In the genomic region with DNA sequence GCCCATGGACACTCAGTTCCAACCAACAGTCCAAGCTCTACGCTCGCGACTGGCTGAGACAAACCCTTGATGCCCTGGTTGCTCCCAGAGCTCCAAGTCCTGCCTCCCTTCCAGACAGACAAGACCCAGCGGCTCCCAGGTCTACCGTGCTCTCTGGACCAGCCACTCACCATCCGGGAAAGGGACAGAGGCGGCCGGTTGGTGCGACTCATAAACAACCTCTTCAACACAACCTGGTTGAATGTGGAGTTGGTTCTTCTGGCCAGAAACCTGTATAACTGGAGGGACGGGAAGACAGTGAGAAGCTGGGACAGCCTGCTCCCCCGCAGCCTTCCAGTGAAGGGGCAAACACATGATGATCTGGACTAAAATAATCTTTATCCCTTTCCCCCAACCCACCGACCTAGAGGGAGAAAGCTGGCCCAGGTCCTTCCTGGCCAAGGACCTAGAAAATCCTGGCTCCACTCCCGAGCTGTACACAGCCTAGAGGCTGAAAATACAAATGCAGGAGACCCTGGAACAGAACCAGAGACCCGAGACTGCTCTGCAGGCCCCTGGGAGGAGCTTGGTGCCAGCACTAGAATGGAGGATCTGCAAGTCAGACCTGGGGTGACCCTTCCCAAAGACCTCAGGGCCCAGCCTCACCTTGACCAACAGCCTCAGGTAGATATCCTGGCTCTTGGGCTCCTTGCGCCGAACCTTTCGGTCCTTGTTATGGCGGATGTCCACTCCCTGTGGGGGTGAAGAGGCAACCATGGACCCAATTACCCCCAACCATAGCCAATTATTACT, we compare ENCODE assay signal across 9 cellular contexts. TPM values are rescaled to one million over a fixed set of nuclear protein-coding genes. Genes with fewer than 3 reads are reported as not detected.
A peak's percentile ranks its signal among the peaks of the same experiment; 100 is the strongest.
DNase-seq lines count a peak whose midpoint lies in the region; ATAC-seq lines count a peak whose summit lies in the region.
"Had no signal": no experiment of that assay in that cellular context is flagged by ENCODE, and none has a peak within 500 bp of the region (broad histone marks: within the 10 kb centered on the region; RNA-seq: fewer than 3 reads in every experiment).

No MANE protein-coding gene starts in this region.

- H3K4me3 Mint-ChIP-seq in T-helper 2 cell treated with Interferon-gamma antibody and Interleukin-4, amounts not matched to agents 5 μg/mL and 100 μg/mL, for 36 hours = peak overlapping the region; percentile 97
- H3K4me3 Mint-ChIP-seq in activated T-helper 1 cell treated with anti-CD3 and anti-CD28 coated beads, Interleukin-12 subunit alpha, Interleukin-12 subunit beta, Interleukin-2, Interleukin-4 antibody, amounts not matched to agents 30 ng/mL and 10 ng/mL and 1 ng/mL, durations not matched to agents 14 hours and 24 hours and 36 hours = peak overlapping the region; percentile 99
- H3K4me3 Mint-ChIP-seq in stimulated activated naive CD8-positive, alpha-beta T cell treated with anti-CD3 and anti-CD28 coated beads, Interleukin-15, amount 100 ng/mL, for 72 hours = peak overlapping the region; percentile 89 to 94

- no peaks in the 10 kb centered on the region for H3K9me3 Mint-ChIP-seq in T-helper 2 cell treated with Interferon-gamma antibody and Interleukin-4, amounts not matched to agents 5 μg/mL and 100 μg/mL, for 36 hours
- H3K9me3 Mint-ChIP-seq in activated T-helper 1 cell treated with anti-CD3 and anti-CD28 coated beads, Interleukin-12 subunit alpha, Interleukin-12 subunit beta, Interleukin-2, Interleukin-4 antibody, amounts not matched to agents 30 ng/mL and 10 ng/mL and 1 ng/mL, durations not matched to agents 14 hours and 24 hours and 36 hours = no peaks in the 10 kb centered on the region
- H3K9me3 Mint-ChIP-seq in stimulated activated naive CD8-positive, alpha-beta T cell treated with anti-CD3 and anti-CD28 coated beads, Interleukin-15, amount 100 ng/mL, for 72 hours = no peaks in the 10 kb centered on the region

- peaks cover 49% of the 10 kb centered on the region for H3K36me3 Mint-ChIP-seq in T-helper 2 cell treated with Interferon-gamma antibody and Interleukin-4, amounts not matched to agents 5 μg/mL and 100 μg/mL, for 36 hours (ENCODE audit: low read depth)
- peaks cover 51% of the 10 kb centered on the region for H3K36me3 Mint-ChIP-seq in activated T-helper 1 cell treated with anti-CD3 and anti-CD28 coated beads, Interleukin-12 subunit alpha, Interleukin-12 subunit beta, Interleukin-2, Interleukin-4 antibody, amounts not matched to agents 30 ng/mL and 10 ng/mL and 1 ng/mL, durations not matched to agents 14 hours and 24 hours and 36 hours (ENCODE audit: low read depth)

- no peak for DNase-seq in T-helper 2 cell treated with Interferon-gamma antibody and Interleukin-4, amounts not matched to agents 5 μg/mL and 100 μg/mL, for 36 hours (ENCODE audit: low spot score)
- DNase-seq in T-helper 2 cell = no peak
- DNase-seq in activated T-helper 1 cell treated with anti-CD3 and anti-CD28 coated beads, Interleukin-12 subunit alpha, Interleukin-12 subunit beta, Interleukin-2, Interleukin-4 antibody, amounts not matched to agents 30 ng/mL and 10 ng/mL and 1 ng/mL, durations not matched to agents 14 hours and 24 hours and 36 hours (ENCODE audit: low spot score) = no peak
- no peak for DNase-seq in stimulated activated naive CD8-positive, alpha-beta T cell treated with anti-CD3 and anti-CD28 coated beads, Interleukin-15, amount 100 ng/mL, for 72 hours
- no peak for DNase-seq in stimulated activated CD4-positive, alpha-beta T cell treated with anti-CD3 and anti-CD28 coated beads, Interleukin-2, amount 100 ng/mL, for 24 hours
- DNase-seq in NOMO-1 treated with DMSO at 0.1 percent for 48 hours (lab: John Stamatoyannopoulos, UW; ENCODE audit: unreplicated experiment) = no peak
- no peak for DNase-seq in NCI-H2227 treated with DMSO at 0.1 percent for 48 hours (lab: John Stamatoyannopoulos, UW)

- peak overlapping the region; percentile 99 for H3K4me3 ChIP-seq in iPS-18c (ENCODE audit: insufficient read depth, low read depth, low read length)

- intact Hi-C loops in activated T-helper 1 cell treated with anti-CD3 and anti-CD28 coated beads, Interleukin-12 subunit alpha, Interleukin-12 subunit beta, Interleukin-2, Interleukin-4 antibody, amounts not matched to agents 30 ng/mL and 10 ng/mL and 1 ng/mL, durations not matched to agents 14 hours and 24 hours and 36 hours (cut with micrococcal nuclease) = no loop called here

- no peaks in the 10 kb centered on the region for H3K9me3 ChIP-seq in iPS-18c (ENCODE audit: control insufficient read depth, insufficient read depth, low read length)

- no peak for ATAC-seq in stimulated activated naive CD8-positive, alpha-beta T cell treated with anti-CD3 and anti-CD28 coated beads, Interleukin-15, amount 100 ng/mL, for 72 hours

- peak overlapping the region; percentile 99 for H3K27ac Mint-ChIP-seq in T-helper 2 cell treated with Interferon-gamma antibody and Interleukin-4, amounts not matched to agents 5 μg/mL and 100 μg/mL, for 36 hours
- peak overlapping the region; percentile 100 for H3K27ac Mint-ChIP-seq in activated T-helper 1 cell treated with anti-CD3 and anti-CD28 coated beads, Interleukin-12 subunit alpha, Interleukin-12 subunit beta, Interleukin-2, Interleukin-4 antibody, amounts not matched to agents 30 ng/mL and 10 ng/mL and 1 ng/mL, durations not matched to agents 14 hours and 24 hours and 36 hours
- H3K27ac Mint-ChIP-seq in stimulated activated naive CD8-positive, alpha-beta T cell treated with anti-CD3 and anti-CD28 coated beads, Interleukin-15, amount 100 ng/mL, for 72 hours = peak overlapping the region; percentile 98 to 100

- no peaks in the 10 kb centered on the region for H3K27me3 Mint-ChIP-seq in T-helper 2 cell treated with Interferon-gamma antibody and Interleukin-4, amounts not matched to agents 5 μg/mL and 100 μg/mL, for 36 hours (ENCODE audit: low read depth)
- no peaks in the 10 kb centered on the region for H3K27me3 Mint-ChIP-seq in activated T-helper 1 cell treated with anti-CD3 and anti-CD28 coated beads, Interleukin-12 subunit alpha, Interleukin-12 subunit beta, Interleukin-2, Interleukin-4 antibody, amounts not matched to agents 30 ng/mL and 10 ng/mL and 1 ng/mL, durations not matched to agents 14 hours and 24 hours and 36 hours (ENCODE audit: insufficient read depth)
- no peaks in the 10 kb centered on the region for H3K27me3 Mint-ChIP-seq in stimulated activated naive CD8-positive, alpha-beta T cell treated with anti-CD3 and anti-CD28 coated beads, Interleukin-15, amount 100 ng/mL, for 72 hours

- H3K4me1 Mint-ChIP-seq in T-helper 2 cell treated with Interferon-gamma antibody and Interleukin-4, amounts not matched to agents 5 μg/mL and 100 μg/mL, for 36 hours (ENCODE audit: low read depth) = peaks cover 25% of the 10 kb centered on the region
- peaks cover 37% of the 10 kb centered on the region for H3K4me1 Mint-ChIP-seq in activated T-helper 1 cell treated with anti-CD3 and anti-CD28 coated beads, Interleukin-12 subunit alpha, Interleukin-12 subunit beta, Interleukin-2, Interleukin-4 antibody, amounts not matched to agents 30 ng/mL and 10 ng/mL and 1 ng/mL, durations not matched to agents 14 hours and 24 hours and 36 hours (ENCODE audit: low read depth)
- H3K4me1 Mint-ChIP-seq in stimulated activated naive CD8-positive, alpha-beta T cell treated with anti-CD3 and anti-CD28 coated beads, Interleukin-15, amount 100 ng/mL, for 72 hours = peaks cover 66% of the 10 kb centered on the region

RNA-seq across cellular contexts. Expression of gene RPL18, which starts 1.6 kb away (rescaled TPM):
- 1,774 and 1,780 TPM in 2 replicates for total RNA-seq in activated T-helper 1 cell treated with anti-CD3 and anti-CD28 coated beads, Interleukin-12 subunit alpha, Interleukin-12 subunit beta, Interleukin-2, Interleukin-4 antibody, amounts not matched to agents 30 ng/mL and 10 ng/mL and 1 ng/mL, durations not matched to agents 14 hours and 24 hours and 36 hours

RNA-seq across cellular contexts. Expression of gene SPHK2, which starts 2.0 kb away (rescaled TPM):
- total RNA-seq in activated T-helper 1 cell treated with anti-CD3 and anti-CD28 coated beads, Interleukin-12 subunit alpha, Interleukin-12 subunit beta, Interleukin-2, Interleukin-4 antibody, amounts not matched to agents 30 ng/mL and 10 ng/mL and 1 ng/mL, durations not matched to agents 14 hours and 24 hours and 36 hours = 40.8 and 44.1 TPM in 2 replicates

RNA-seq across cellular contexts. Expression of gene FAM83E, which starts 2.5 kb away (rescaled TPM):
- 7.3 TPM in 2 replicates for total RNA-seq in activated T-helper 1 cell treated with anti-CD3 and anti-CD28 coated beads, Interleukin-12 subunit alpha, Interleukin-12 subunit beta, Interleukin-2, Interleukin-4 antibody, amounts not matched to agents 30 ng/mL and 10 ng/mL and 1 ng/mL, durations not matched to agents 14 hours and 24 hours and 36 hours
- total RNA-seq: LHCN-M2 had no signal

RNA-seq across cellular contexts. Expression of gene SPACA4, which starts 10.8 kb away (rescaled TPM):
- total RNA-seq in activated T-helper 1 cell treated with anti-CD3 and anti-CD28 coated beads, Interleukin-12 subunit alpha, Interleukin-12 subunit beta, Interleukin-2, Interleukin-4 antibody, amounts not matched to agents 30 ng/mL and 10 ng/mL and 1 ng/mL, durations not matched to agents 14 hours and 24 hours and 36 hours = not detected in 2 replicates
- total RNA-seq: LHCN-M2 had no signal

RNA-seq across cellular contexts. Expression of gene DBP, which starts 19.8 kb away (rescaled TPM):
- total RNA-seq in activated T-helper 1 cell treated with anti-CD3 and anti-CD28 coated beads, Interleukin-12 subunit alpha, Interleukin-12 subunit beta, Interleukin-2, Interleukin-4 antibody, amounts not matched to agents 30 ng/mL and 10 ng/mL and 1 ng/mL, durations not matched to agents 14 hours and 24 hours and 36 hours = 8.5 and 9.1 TPM in 2 replicates
